8 cellular contexts compared by ENCODE assay signal in genomic region chr16:80540516-80541305, GRCh38.
A peak's percentile ranks its signal among the peaks of the same experiment; 100 is the strongest.
DNase-seq lines count a peak whose midpoint lies in the region; ATAC-seq and TF ChIP-seq lines count a peak whose summit lies in the region.

Gene DYNLRB2, plus strand, starts transcription at chr16:80540993. Its CDS starts 84 bp downstream, at chr16:80541077.

- H3K36me3 Mint-ChIP-seq in activated naive CD4-positive, alpha-beta T cell treated with anti-CD3 and anti-CD28 coated beads, Interleukin-2, amount 50 U/mL, for 24 hours, result no peaks in the 10 kb centered on the region

- H3K9me3 Mint-ChIP-seq in activated naive CD4-positive, alpha-beta T cell treated with anti-CD3 and anti-CD28 coated beads, Interleukin-2, amount 50 U/mL, for 24 hours, result peaks cover 4% of the 10 kb centered on the region

- no peak for TF ChIP-seq EP300 in Ishikawa (IDR thresholded peaks at IDR 0.05; ENCODE audit: borderline replicate concordance)

- peak; percentile 94 for ATAC-seq in GM21528 (IDR thresholded peaks at IDR 0.05; ENCODE audit: low FRiP score, unreplicated experiment)

- no peak for TF ChIP-seq RAD21 in Ishikawa (IDR thresholded peaks at IDR 0.05; ENCODE audit: low read depth)

- H3K36me3 ChIP-seq in neutrophil, result no peaks in the 10 kb centered on the region
- H3K36me3 ChIP-seq in subcutaneous abdominal adipose tissue (ENCODE audit: control insufficient read depth in 5 of 5, insufficient read depth in 5 of 5, low read length in 5 of 5), result no peaks in the 10 kb centered on the region

- H3K9me3 ChIP-seq in neutrophil (no peaks in the 10 kb centered on the region), subcutaneous abdominal adipose tissue (ENCODE audit: control insufficient read depth in 5 of 5, low read length in 5 of 5) (no peaks in the 10 kb centered on the region)

- H3K27ac ChIP-seq in neutrophil (peak within 1 kb of the TSS; percentile 71), subcutaneous abdominal adipose tissue (ENCODE audit: low read depth, low read length) (peak within 1 kb of the TSS; percentile 49)

- peaks cover 1% of the 10 kb centered on the region for H3K27me3 Mint-ChIP-seq in activated naive CD4-positive, alpha-beta T cell treated with anti-CD3 and anti-CD28 coated beads, Interleukin-2, amount 50 U/mL, for 24 hours

- H3K4me1 ChIP-seq in neutrophil (ENCODE audit: control insufficient read depth in 1 of 2, insufficient read depth in 1 of 2, low read depth in 1 of 2, low read length in 1 of 2) (peaks cover 7 to 8% of the 10 kb centered on the region in 2 experiments), subcutaneous abdominal adipose tissue (ENCODE audit: control insufficient read depth in 5 of 5, insufficient read depth in 5 of 5, low read length in 5 of 5) (peaks cover 0 to 17% (median 12%) of the 10 kb centered on the region in 5 donors)

- peak within 1 kb of the TSS; percentile 99 for H3K27ac Mint-ChIP-seq in activated naive CD4-positive, alpha-beta T cell treated with anti-CD3 and anti-CD28 coated beads, Interleukin-2, amount 50 U/mL, for 24 hours

- peaks cover 24% of the 10 kb centered on the region for H3K4me1 Mint-ChIP-seq in activated naive CD4-positive, alpha-beta T cell treated with anti-CD3 and anti-CD28 coated beads, Interleukin-2, amount 50 U/mL, for 24 hours

- peak within 1 kb of the TSS; percentile 66 to 76 for H3K4me3 ChIP-seq in neutrophil (ENCODE audit: low read depth in 1 of 2, low read length in 1 of 2)
- peak within 1 kb of the TSS; percentile 82 to 98 (median 87) for H3K4me3 ChIP-seq in subcutaneous abdominal adipose tissue (ENCODE audit: low read depth in 1 of 5, low read length in 5 of 5)

- H3K4me3 Mint-ChIP-seq in activated naive CD4-positive, alpha-beta T cell treated with anti-CD3 and anti-CD28 coated beads, Interleukin-2, amount 50 U/mL, for 24 hours, result peak within 1 kb of the TSS; percentile 95

- peak; percentile 91 for DNase-seq in DMS153 (lab: John Stamatoyannopoulos, UW)
- peak; percentile 84 for DNase-seq in SIG-M5 treated with dmso at 0.1 percent for 504 hours (lab: John Stamatoyannopoulos, UW; ENCODE audit: unreplicated experiment)
- DNase-seq in globus pallidus (ENCODE audit: low spot score), result peak; percentile 90

- H3K27me3 ChIP-seq in neutrophil (peaks cover 41% of the 10 kb centered on the region), subcutaneous abdominal adipose tissue (ENCODE audit: control insufficient read depth in 5 of 5, insufficient read depth in 4 of 5, low read length in 5 of 5) (no peaks in the 10 kb centered on the region)

- H3K9ac ChIP-seq in subcutaneous abdominal adipose tissue (ENCODE audit: low read length in 5 of 5), result peak within 1 kb of the TSS; percentile 11 to 69 (median 67)

- TF ChIP-seq CTCF in neutrophil (IDR thresholded peaks at IDR 0.05), result peak; percentile 13

TF ChIP-seq in Ishikawa, 13 proteins besides CTCF, POLR2A, EP300 and RAD21:
- 0 out of 2 replicates have a peak, but pooled peaks have one; percentile 18 for TF ChIP-seq USF1 (IDR thresholded peaks at IDR 0.05)
- peak; percentile 79 for TF ChIP-seq MAX (IDR thresholded peaks at IDR 0.05)
- 0 out of 2 replicates have a peak, but pooled peaks have one; percentile 42 for TF ChIP-seq TCF12 (IDR thresholded peaks at IDR 0.05; ENCODE audit: low read depth)
- no peak for TF ChIP-seq EGR1 (IDR thresholded peaks at IDR 0.05)

Comparison
In these comparisons a context has a peak if more than half of its experiments do, and no peak if none do; other contexts are left out.
1. Peak in every context shown above with its lines: DNase-seq, ATAC-seq, H3K4me3 ChIP-seq and H3K27ac ChIP-seq.